In the genomic region with DNA sequence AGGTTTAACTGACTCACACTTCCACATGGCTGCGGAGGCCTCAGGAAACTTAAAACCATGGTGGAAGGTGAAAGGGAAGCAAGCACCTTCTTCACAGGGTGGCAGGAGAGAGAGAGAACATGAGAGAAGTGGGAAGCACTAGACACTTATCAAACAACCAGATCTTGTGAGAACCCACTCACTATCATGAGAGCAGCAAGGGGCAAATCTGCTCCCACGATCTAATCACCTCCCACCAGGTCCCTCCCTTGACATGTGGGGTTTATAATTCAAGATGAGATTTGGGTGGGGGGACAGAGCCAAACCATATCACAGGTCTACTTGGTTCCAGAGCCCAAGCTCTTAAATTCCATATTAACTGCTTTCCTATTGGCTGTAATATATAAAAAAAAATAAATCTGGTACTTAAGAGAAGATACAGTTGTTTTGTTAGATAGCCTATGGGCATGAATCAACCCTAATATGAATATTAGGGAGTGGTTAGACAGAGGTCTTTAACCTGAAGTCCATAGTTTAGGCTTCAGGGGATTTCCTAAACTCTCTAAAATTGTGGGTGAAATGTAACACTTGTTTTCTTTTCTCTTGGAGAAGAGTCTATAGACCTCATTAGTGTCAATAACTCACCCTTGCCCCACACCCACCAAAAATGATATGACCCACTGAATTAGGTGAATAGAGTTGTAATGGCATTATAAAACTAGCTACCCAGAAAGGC, we compare ENCODE assay signal across 14 cellular contexts. TPM values are rescaled to one million over a fixed set of nuclear protein-coding genes. Genes with fewer than 3 reads are reported as not detected.
"Had no signal": no experiment of that assay in that cellular context is flagged by ENCODE, and none has a peak within 500 bp of the region (broad histone marks: within the 10 kb centered on the region; RNA-seq: fewer than 3 reads in every experiment).

No MANE protein-coding gene starts in this region.

- DNase-seq: aorta; left colon; naive thymus-derived CD4-positive, alpha-beta T cell; psoas muscle; right lobe of liver had no signal

- H3K36me3 Mint-ChIP-seq: stimulated activated memory B cell treated with anti-CD40 and anti-IgM and Interleukin-4, amounts not matched to agents 10 μg/mL and 1 μg/mL and 100 μg/mL, for 72 hours; type B pancreatic cell; WTC11 had no signal

- H3K4me3 Mint-ChIP-seq: stimulated activated memory B cell treated with anti-CD40 and anti-IgM and Interleukin-4, amounts not matched to agents 10 μg/mL and 1 μg/mL and 100 μg/mL, for 72 hours; type B pancreatic cell; WTC11 had no signal

- H3K27ac Mint-ChIP-seq: stimulated activated memory B cell treated with anti-CD40 and anti-IgM and Interleukin-4, amounts not matched to agents 10 μg/mL and 1 μg/mL and 100 μg/mL, for 72 hours; type B pancreatic cell; WTC11 had no signal

- H3K4me1 ChIP-seq: breast epithelium, psoas muscle, right lobe of liver, suprapubic skin had no signal

- H3K9me3 ChIP-seq: breast epithelium, psoas muscle, right lobe of liver, suprapubic skin had no signal

- H3K9me3 Mint-ChIP-seq: activated naive CD4-positive, alpha-beta T cell treated with anti-CD3 and anti-CD28 coated beads, Interleukin-2, amount 50 U/mL, for 72 hours; stimulated activated memory B cell treated with anti-CD40 and anti-IgM and Interleukin-4, amounts not matched to agents 10 μg/mL and 1 μg/mL and 100 μg/mL, for 72 hours; type B pancreatic cell; WTC11 had no signal

- H3K36me3 ChIP-seq: breast epithelium, right lobe of liver, suprapubic skin had no signal

- ATAC-seq: activated naive CD4-positive, alpha-beta T cell treated with anti-CD3 and anti-CD28 coated beads, Interleukin-2, amount 50 U/mL, for 72 hours; esophagus mucosa; left colon; naive thymus-derived CD4-positive, alpha-beta T cell; psoas muscle; stimulated activated memory B cell treated with anti-CD40 and anti-IgM and Interleukin-4, amounts not matched to agents 10 μg/mL and 1 μg/mL and 100 μg/mL, for 72 hours; WTC11 had no signal

- H3K27ac ChIP-seq: breast epithelium, psoas muscle, right lobe of liver, suprapubic skin had no signal

- H3K4me3 ChIP-seq: breast epithelium, psoas muscle, right lobe of liver, suprapubic skin had no signal

- H3K27me3 Mint-ChIP-seq: naive thymus-derived CD4-positive, alpha-beta T cell had no signal

RNA-seq across cellular contexts. Expression of a gene that starts 56.7 kb away (rescaled TPM):
- total RNA-seq: chondrocyte, lung microvascular endothelial cell, WTC11 had no signal
